Comparison of ENCODE assay signal across 10 cellular contexts in genomic region chr15:68271854-68272471, GRCh38. TPM values are rescaled to one million over a fixed set of nuclear protein-coding genes. Genes with fewer than 3 reads are reported as not detected.
DNase-seq lines count a peak whose midpoint lies in the region; ATAC-seq and TF ChIP-seq lines count a peak whose summit lies in the region.
"Had no signal": no experiment of that assay in that cellular context is flagged by ENCODE, and none has a peak within 500 bp of the region (broad histone marks: within the 10 kb centered on the region; RNA-seq: fewer than 3 reads in every experiment).

No MANE protein-coding gene starts in this region.

- intact Hi-C loops in stomach (cut with DNase I; ENCODE audit: low total_unique reads): no loop called here

- DNase-seq in HS-5 (ENCODE audit: low read depth): peak; percentile 55
- peak; percentile 71 for DNase-seq in astrocyte of the hippocampus (ENCODE audit: low read depth, low spot score)
- peak; percentile 41 for DNase-seq in iPS-NIHi7 (ENCODE audit: extremely low spot score)
- no peak for DNase-seq in stomach
- DNase-seq in HUDEP-2 (lab: John Stamatoyannopoulos, UW; ENCODE audit: unreplicated experiment in 76 of 76): no peak
- DNase-seq in NCI-H1048 (lab: John Stamatoyannopoulos, UW): no peak
- no peak for DNase-seq in activated CD4-positive, CD25-positive, alpha-beta regulatory T cell (lab: John Stamatoyannopoulos, UW)
- DNase-seq: T-helper 2 cell, testis had no signal

- 32 to 47% (median 44%) methylated on average over 11 of the region's 11 CpGs for WGBS in stomach, 5 donors

- TF ChIP-seq POLR2A in stomach (IDR thresholded peaks at IDR 0.05): no peak

- H3K4me1 ChIP-seq in stomach: peaks cover 32 to 53% (median 39%) of the 10 kb centered on the region in 4 donors

- peak overlapping the region in 4 of 5 donors; percentile 96 to 99 (median 98) for H3K27ac ChIP-seq in stomach
- H3K27ac ChIP-seq: testis had no signal

- H3K27me3 ChIP-seq in stomach: no peaks in the 10 kb centered on the region
- H3K27me3 ChIP-seq: testis had no signal

- no peak overlapping the region for H3K4me3 ChIP-seq in stomach
- H3K4me3 ChIP-seq: testis had no signal

- no peak for ATAC-seq in HG02610 (IDR thresholded peaks at IDR 0.05; ENCODE audit: unreplicated experiment)

- H3K36me3 ChIP-seq in stomach: no peaks in the 10 kb centered on the region

- no peaks in the 10 kb centered on the region for H3K9me3 ChIP-seq in stomach
- H3K9me3 ChIP-seq: testis had no signal

- no peak for TF ChIP-seq CTCF in stomach (IDR thresholded peaks at IDR 0.05)

- TF ChIP-seq EP300 in stomach (IDR thresholded peaks at IDR 0.05): peak; percentile 8

RNA-seq across cellular contexts. Expression of gene FEM1B, which starts 5.6 kb away (rescaled TPM):
- 10 to 100 TPM; 18.1 to 92.0 (median 31.2) TPM for total RNA-seq in stomach
- polyA plus RNA-seq in stomach: 10 to 100 TPM in 1 of 3 donors, 1 to 10 TPM in 2; 8.2 to 13.3 (median 9.9) TPM

RNA-seq across cellular contexts. Expression of gene CLN6, which starts 42.4 kb away (rescaled TPM):
- total RNA-seq in stomach: 100 to 1,000 TPM in 1 of 5 donors, 10 to 100 TPM in 3, 1 to 10 TPM in 1; 6.4 to 151 (median 25.0) TPM
- 10 to 100 TPM in 1 of 3 donors, 1 to 10 TPM in 2; 8.7 to 17.1 (median 9.2) TPM for polyA plus RNA-seq in stomach

Comparison
In these comparisons a context has a peak if more than half of its experiments do, and no peak if none do; other contexts are left out.
1. DNase-seq: peak in HS-5 (single experiment), astrocyte of the hippocampus (single experiment) and iPS-NIHi7 (single experiment); none in stomach (single experiment), HUDEP-2 (0 of 76), NCI-H1048 (single experiment) and activated CD4-positive, CD25-positive, alpha-beta regulatory T cell (0 of 4).